Comparison of ENCODE assay signal across 12 cellular contexts in the genomic region with DNA sequence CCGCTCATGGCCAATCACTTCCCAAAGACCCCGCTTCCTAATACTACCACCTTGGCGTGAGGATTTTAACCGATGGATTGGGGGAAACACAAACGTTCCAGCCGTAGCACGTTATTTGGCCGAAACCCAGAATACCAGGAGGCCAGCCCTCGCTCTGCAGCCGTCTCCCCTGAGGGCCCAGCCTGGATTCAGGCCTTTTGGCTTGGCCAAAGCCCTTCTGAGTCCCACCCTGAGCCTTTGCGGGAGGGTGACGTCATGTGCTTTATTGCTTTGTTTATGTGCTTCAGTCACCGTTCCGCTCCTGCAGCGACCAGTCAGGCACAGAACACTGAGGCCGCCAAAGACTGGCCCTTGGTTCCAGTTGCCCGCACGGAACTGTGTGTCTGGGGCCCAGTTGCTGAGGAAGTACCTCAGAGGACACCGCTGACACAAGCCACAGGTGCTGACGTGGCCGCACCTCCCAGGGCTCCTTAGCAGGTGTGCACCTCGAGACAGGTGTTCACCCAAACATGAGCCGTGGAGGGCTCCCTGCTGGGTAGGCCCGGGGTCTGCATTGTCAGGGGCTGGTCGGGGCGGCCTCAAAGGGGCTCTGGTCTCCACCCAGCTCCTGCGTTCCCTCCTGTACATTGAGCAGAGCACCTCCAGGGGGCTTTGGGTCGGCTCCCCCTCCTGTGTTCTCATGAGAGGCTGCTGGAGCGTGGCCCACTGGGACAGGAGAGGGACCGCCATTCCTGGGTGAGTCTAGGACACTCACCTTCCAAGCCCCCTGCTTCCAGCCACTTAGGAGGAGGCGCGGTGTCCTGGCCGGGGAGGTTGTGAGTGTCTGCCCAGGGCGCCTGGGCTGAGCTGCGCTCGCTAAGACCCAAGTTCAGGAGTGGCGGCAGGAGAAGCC.
"Had no signal": no experiment of that assay in that cellular context is flagged by ENCODE, and none has a peak within 500 bp of the region (broad histone marks: within the 10 kb centered on the region; RNA-seq: fewer than 3 reads in every experiment).

No MANE protein-coding gene starts in this region.

- H3K9me3 Mint-ChIP-seq: activated naive CD4-positive, alpha-beta T cell treated with anti-CD3 and anti-CD28 coated beads for 36 hours; neural progenitor cell had no signal

- H3K4me3 Mint-ChIP-seq: activated naive CD4-positive, alpha-beta T cell treated with anti-CD3 and anti-CD28 coated beads for 36 hours; neural progenitor cell had no signal

- DNase-seq: activated CD4-positive, alpha-beta T cell treated with anti-CD3 and anti-CD28 coated beads for 4 hours; activated CD8-positive, alpha-beta memory T cell treated with anti-CD3 and anti-CD28 coated beads for 24 hours; activated naive CD4-positive, alpha-beta T cell treated with anti-CD3 and anti-CD28 coated beads for 36 hours; esophagus squamous epithelium; foreskin melanocyte; head of caudate nucleus; islet precursor cell; small intestine; T1000; tibial artery; uterus had no signal

- H3K27ac Mint-ChIP-seq: activated naive CD4-positive, alpha-beta T cell treated with anti-CD3 and anti-CD28 coated beads for 36 hours had no signal

- H3K36me3 Mint-ChIP-seq: neural progenitor cell had no signal
